ENCODE assay signal across 1 cellular context in the genomic region with DNA sequence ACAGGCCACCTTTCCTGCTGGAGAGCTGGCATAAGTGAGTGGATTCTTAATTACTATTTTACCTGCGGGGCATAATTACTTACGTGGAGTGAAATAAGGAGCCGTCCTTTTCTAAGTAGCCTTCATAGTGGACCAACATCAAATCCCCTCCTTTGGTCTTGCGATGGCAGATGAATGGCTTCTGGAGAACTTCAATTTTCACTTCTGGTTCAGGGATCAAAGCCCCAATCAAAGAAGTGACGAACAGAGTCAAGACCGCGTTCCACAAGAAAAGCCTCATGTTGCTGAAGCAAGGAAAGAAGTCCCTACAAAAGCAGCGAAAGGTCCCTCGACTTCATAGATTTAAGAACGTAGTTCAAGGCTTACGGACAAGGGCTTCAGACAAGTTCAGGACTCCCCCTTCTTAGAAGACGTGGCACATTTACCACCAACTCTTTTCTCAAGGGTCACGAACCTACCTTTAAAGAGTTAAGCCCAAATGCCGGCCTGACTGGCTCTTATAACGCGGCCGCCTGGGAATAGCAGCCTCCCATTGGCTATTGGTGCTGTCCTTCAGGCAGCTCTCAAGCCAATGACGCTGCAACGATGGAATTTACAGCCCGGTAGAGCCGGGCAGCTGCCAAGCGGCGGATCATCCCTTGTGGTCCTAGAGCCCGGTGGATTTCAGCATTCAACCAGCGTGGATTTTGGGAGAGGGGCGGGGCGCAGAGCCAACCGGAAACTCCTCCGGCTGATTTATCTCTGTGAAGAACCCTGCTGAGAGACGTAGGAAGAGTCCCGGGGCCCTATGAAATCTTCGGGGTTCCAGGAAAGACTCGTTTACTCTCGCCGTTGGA.
TF ChIP-seq lines count a peak whose summit lies in the region.

TSS of gene FKBP14 (minus strand) at position 474 of the 836 bp plus-strand sequence. CDS start at position 280, 194 bp downstream.

TF ChIP-seq in HepG2, 621 proteins besides CTCF, POLR2A, EP300 and RAD21 (continued from another document and continues in another):
- TF ChIP-seq, protein P1, sequence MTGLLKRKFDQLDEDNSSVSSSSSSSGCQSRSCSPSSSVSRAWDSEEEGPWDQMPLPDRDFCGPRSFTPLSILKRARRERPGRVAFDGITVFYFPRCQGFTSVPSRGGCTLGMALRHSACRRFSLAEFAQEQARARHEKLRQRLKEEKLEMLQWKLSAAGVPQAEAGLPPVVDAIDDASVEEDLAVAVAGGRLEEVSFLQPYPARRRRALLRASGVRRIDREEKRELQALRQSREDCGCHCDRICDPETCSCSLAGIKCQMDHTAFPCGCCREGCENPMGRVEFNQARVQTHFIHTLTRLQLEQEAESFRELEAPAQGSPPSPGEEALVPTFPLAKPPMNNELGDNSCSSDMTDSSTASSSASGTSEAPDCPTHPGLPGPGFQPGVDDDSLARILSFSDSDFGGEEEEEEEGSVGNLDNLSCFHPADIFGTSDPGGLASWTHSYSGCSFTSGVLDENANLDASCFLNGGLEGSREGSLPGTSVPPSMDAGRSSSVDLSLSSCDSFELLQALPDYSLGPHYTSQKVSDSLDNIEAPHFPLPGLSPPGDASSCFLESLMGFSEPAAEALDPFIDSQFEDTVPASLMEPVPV (CRISPR knock-in tag; IDR thresholded peaks at IDR 0.05) = 0 out of 2 replicates have a peak, but pooled peaks have one; percentile 33
- TF ChIP-seq ZFX (CRISPR knock-in tag; IDR thresholded peaks at IDR 0.05; ENCODE audit: low read depth) (no peak; the same call in 1 of the 2 replicates), ZNF619 (CRISPR knock-in tag; IDR thresholded peaks at IDR 0.05) (no peak), SP140L (CRISPR knock-in tag; IDR thresholded peaks at IDR 0.05; ENCODE audit: borderline replicate concordance) (0 out of 2 replicates have a peak, but pooled peaks have one; percentile 8), NR3C1 (CRISPR knock-in tag; IDR thresholded peaks at IDR 0.05) (no peak), ZNF30 (CRISPR knock-in tag; IDR thresholded peaks at IDR 0.05) (no peak), ZSCAN22 (CRISPR knock-in tag; IDR thresholded peaks at IDR 0.05) (no peak), ZNF10 (CRISPR knock-in tag; IDR thresholded peaks at IDR 0.05; ENCODE audit: borderline replicate concordance, low read depth) (no peak), MYC (CRISPR knock-in tag; IDR thresholded peaks at IDR 0.05; ENCODE audit: borderline replicate concordance) (peak; percentile 65; the same call in 1 of the 2 replicates), ZNF883 (CRISPR knock-in tag; IDR thresholded peaks at IDR 0.05; ENCODE audit: not compliant biosample characterization) (no peak), ISL2 (CRISPR knock-in tag; IDR thresholded peaks at IDR 0.05) (0 out of 2 replicates have a peak, but pooled peaks have one; percentile 17), PHF20 (CRISPR knock-in tag; IDR thresholded peaks at IDR 0.05) (peak; percentile 64), RCOR2 (CRISPR knock-in tag; IDR thresholded peaks at IDR 0.05) (no peak), RFXAP (CRISPR knock-in tag; IDR thresholded peaks at IDR 0.05; ENCODE audit: borderline replicate concordance) (no peak), ZNF724P (CRISPR knock-in tag; IDR thresholded peaks at IDR 0.05; ENCODE audit: borderline replicate concordance) (no peak), CHD4 (IDR thresholded peaks at IDR 0.05; ENCODE audit: borderline replicate concordance, low read length) (no peak), ZNF775 (CRISPR knock-in tag; IDR thresholded peaks at IDR 0.05; ENCODE audit: borderline replicate concordance) (no peak), NFATC3 (CRISPR knock-in tag; IDR thresholded peaks at IDR 0.05) (peak; percentile 74; the same call in 1 of the 2 replicates), ZNF382 (CRISPR knock-in tag; IDR thresholded peaks at IDR 0.05; ENCODE audit: borderline replicate concordance) (no peak), ATF7-NPFF (CRISPR knock-in tag; IDR thresholded peaks at IDR 0.05; ENCODE audit: low read depth) (no peak), ETS1 (CRISPR knock-in tag; IDR thresholded peaks at IDR 0.05) (no peak), HES4 (CRISPR knock-in tag; IDR thresholded peaks at IDR 0.05; ENCODE audit: borderline replicate concordance) (no peak), ZNF746 (CRISPR knock-in tag; IDR thresholded peaks at IDR 0.05) (no peak), CEBPZ (IDR thresholded peaks at IDR 0.05; ENCODE audit: low read length) (no peak), ZFP36L2 (CRISPR knock-in tag; IDR thresholded peaks at IDR 0.05) (no peak), LCORL (IDR thresholded peaks at IDR 0.05) (peak; percentile 62), LCORL (CRISPR knock-in tag; IDR thresholded peaks at IDR 0.05) (peak; percentile 90), ISX (CRISPR knock-in tag; conservative IDR thresholded peaks at IDR 0.05) (no peak), SOX13 (IDR thresholded peaks at IDR 0.05) (no peak), SOX13 (CRISPR knock-in tag; conservative IDR thresholded peaks at IDR 0.05 in 1 of 2, IDR thresholded peaks at IDR 0.05 in 1 of 2) (peak in 1 of 2 experiments; percentile 48; a peak in 1 of 4 replicates), SRSF9 (IDR thresholded peaks at IDR 0.05; ENCODE audit: borderline replicate concordance, insufficient read depth, low read depth, low read length, poor library complexity, severe bottlenecking) (no peak), KIAA2018 (CRISPR knock-in tag; IDR thresholded peaks at IDR 0.05; ENCODE audit: borderline replicate concordance) (no peak), ZSCAN12 (CRISPR knock-in tag; IDR thresholded peaks at IDR 0.05) (no peak), HOXA3 (CRISPR knock-in tag; IDR thresholded peaks at IDR 0.05) (peak; percentile 67; the same call in 1 of the 2 replicates), BRCA1 (CRISPR knock-in tag; IDR thresholded peaks at IDR 0.05) (no peak), SIN3A (IDR thresholded peaks at IDR 0.05; ENCODE audit: borderline replicate concordance, low read depth, low read length) (peak; percentile 90), ZNF274 (CRISPR knock-in tag; IDR thresholded peaks at IDR 0.05) (no peak), SP5 (CRISPR knock-in tag; IDR thresholded peaks at IDR 0.05; ENCODE audit: borderline replicate concordance, low read depth) (0 out of 2 replicates have a peak, but pooled peaks have one; percentile 55), ZNF747 (CRISPR knock-in tag; IDR thresholded peaks at IDR 0.05; ENCODE audit: borderline replicate concordance) (no peak)
- TF ChIP-seq, protein P2, sequence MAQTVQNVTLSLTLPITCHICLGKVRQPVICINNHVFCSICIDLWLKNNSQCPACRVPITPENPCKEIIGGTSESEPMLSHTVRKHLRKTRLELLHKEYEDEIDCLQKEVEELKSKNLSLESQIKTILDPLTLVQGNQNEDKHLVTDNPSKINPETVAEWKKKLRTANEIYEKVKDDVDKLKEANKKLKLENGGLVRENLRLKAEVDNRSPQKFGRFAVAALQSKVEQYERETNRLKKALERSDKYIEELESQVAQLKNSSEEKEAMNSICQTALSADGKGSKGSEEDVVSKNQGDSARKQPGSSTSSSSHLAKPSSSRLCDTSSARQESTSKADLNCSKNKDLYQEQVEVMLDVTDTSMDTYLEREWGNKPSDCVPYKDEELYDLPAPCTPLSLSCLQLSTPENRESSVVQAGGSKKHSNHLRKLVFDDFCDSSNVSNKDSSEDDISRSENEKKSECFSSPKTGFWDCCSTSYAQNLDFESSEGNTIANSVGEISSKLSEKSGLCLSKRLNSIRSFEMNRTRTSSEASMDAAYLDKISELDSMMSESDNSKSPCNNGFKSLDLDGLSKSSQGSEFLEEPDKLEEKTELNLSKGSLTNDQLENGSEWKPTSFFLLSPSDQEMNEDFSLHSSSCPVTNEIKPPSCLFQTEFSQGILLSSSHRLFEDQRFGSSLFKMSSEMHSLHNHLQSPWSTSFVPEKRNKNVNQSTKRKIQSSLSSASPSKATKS (CRISPR knock-in tag; IDR thresholded peaks at IDR 0.05) = no peak
- TF ChIP-seq, protein P3, sequence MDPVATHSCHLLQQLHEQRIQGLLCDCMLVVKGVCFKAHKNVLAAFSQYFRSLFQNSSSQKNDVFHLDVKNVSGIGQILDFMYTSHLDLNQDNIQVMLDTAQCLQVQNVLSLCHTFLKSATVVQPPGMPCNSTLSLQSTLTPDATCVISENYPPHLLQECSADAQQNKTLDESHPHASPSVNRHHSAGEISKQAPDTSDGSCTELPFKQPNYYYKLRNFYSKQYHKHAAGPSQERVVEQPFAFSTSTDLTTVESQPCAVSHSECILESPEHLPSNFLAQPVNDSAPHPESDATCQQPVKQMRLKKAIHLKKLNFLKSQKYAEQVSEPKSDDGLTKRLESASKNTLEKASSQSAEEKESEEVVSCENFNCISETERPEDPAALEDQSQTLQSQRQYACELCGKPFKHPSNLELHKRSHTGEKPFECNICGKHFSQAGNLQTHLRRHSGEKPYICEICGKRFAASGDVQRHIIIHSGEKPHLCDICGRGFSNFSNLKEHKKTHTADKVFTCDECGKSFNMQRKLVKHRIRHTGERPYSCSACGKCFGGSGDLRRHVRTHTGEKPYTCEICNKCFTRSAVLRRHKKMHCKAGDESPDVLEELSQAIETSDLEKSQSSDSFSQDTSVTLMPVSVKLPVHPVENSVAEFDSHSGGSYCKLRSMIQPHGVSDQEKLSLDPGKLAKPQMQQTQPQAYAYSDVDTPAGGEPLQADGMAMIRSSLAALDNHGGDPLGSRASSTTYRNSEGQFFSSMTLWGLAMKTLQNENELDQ (CRISPR knock-in tag; IDR thresholded peaks at IDR 0.05; ENCODE audit: borderline replicate concordance) = no peak
